ENCODE assay signal across 13 cellular contexts in the genomic region with DNA sequence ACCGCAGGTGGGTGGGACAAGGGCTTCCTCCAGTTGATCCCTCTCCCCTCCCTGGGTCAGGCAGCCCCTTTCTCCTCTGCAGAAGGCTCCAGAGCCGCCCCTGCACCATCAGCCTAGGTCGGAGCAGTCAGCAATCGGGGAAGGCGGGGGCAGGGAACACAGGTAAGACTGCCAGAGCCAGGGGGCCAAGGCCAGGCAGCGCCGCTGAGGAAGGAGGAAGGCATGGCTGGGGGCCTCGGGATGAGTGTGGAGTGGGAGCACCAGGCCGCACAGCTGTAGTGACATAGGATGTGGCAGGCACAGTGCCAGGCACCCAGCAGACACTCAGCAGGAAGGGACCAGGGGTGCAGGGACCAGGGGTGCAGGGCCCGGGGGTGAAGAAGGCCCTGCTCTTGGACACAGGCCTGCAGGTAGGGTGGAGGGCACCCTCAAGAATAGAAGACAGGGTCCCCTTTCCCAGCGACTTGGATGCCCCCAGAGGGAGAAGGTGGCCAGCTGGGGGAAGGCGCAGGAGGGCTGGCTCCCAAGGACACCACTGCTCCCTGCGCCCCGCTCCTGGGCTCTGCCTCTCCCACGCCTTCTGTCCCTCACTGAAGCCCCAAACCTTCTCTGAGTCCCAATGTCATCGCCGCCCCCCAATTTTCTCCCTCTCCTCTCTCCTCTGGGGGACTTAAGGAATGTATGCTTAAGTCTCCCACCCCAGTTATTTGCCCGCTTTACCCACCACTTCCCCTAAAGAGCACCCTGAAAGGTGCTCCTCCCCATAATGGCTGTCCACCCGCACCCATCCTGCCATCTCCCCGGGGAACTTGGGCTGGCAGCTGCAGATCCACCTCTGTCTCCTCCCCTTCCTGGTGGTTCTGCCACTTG. TPM values are rescaled to one million over a fixed set of nuclear protein-coding genes. Genes with fewer than 3 reads are reported as not detected.
DNase-seq lines count a peak whose midpoint lies in the region; ATAC-seq and TF ChIP-seq lines count a peak whose summit lies in the region.
"Had no signal": no experiment of that assay in that cellular context is flagged by ENCODE, and none has a peak within 500 bp of the region (broad histone marks: within the 10 kb centered on the region; RNA-seq: fewer than 3 reads in every experiment).

No MANE protein-coding gene starts in this region.

- no peaks in the 10 kb centered on the region for H4K20me1 ChIP-seq in DND-41 (ENCODE audit: insufficient read depth, low read length)

- H3K36me3 ChIP-seq in DND-41 (ENCODE audit: insufficient read depth, low read length) = no peaks in the 10 kb centered on the region
- no peaks in the 10 kb centered on the region for H3K36me3 ChIP-seq in WERI-Rb-1
- no peaks in the 10 kb centered on the region for H3K36me3 ChIP-seq in CD4-positive, alpha-beta memory T cell (ENCODE audit: insufficient read depth, low read length)
- H3K36me3 ChIP-seq: HAP-1 had no signal

- H3K4me2 ChIP-seq in DND-41 (ENCODE audit: insufficient read depth, low read length) = no peak overlapping the region

- H3K27ac Mint-ChIP-seq in CD4-positive, alpha-beta memory T cell = no peak overlapping the region
- H3K27ac Mint-ChIP-seq: activated naive CD4-positive, alpha-beta T cell treated with anti-CD3 and anti-CD28 coated beads, Interleukin-2, amount 50 U/mL, for 24 hours; CD8-positive, alpha-beta T cell had no signal

- H3K9me3 Mint-ChIP-seq in CD4-positive, alpha-beta memory T cell = no peaks in the 10 kb centered on the region
- H3K9me3 Mint-ChIP-seq: activated naive CD4-positive, alpha-beta T cell treated with anti-CD3 and anti-CD28 coated beads, Interleukin-2, amount 50 U/mL, for 24 hours; CD8-positive, alpha-beta T cell had no signal

- H3K4me1 Mint-ChIP-seq in CD4-positive, alpha-beta memory T cell = no peaks in the 10 kb centered on the region
- H3K4me1 Mint-ChIP-seq: activated naive CD4-positive, alpha-beta T cell treated with anti-CD3 and anti-CD28 coated beads, Interleukin-2, amount 50 U/mL, for 24 hours had no signal

- TF ChIP-seq CTCF in DND-41 (IDR thresholded peaks at IDR 0.05; ENCODE audit: borderline replicate concordance, extremely low read depth, low read length, poor library complexity, severe bottlenecking) = no peak
- no peak for TF ChIP-seq CTCF in WERI-Rb-1 (IDR thresholded peaks at IDR 0.05; ENCODE audit: low read depth, low read length)

- intact Hi-C loops in left cardiac atrium (cut with DNase I) = no loop called here
- intact Hi-C loops in sciatic nerve (cut with DNase I) = no loop called here
- intact Hi-C loops in CD4-positive, alpha-beta memory T cell (cut with micrococcal nuclease) = no loop called here

- peaks cover 0 to 2% of the 10 kb centered on the region in 2 donors for H3K27me3 Mint-ChIP-seq in CD4-positive, alpha-beta memory T cell
- H3K27me3 Mint-ChIP-seq: activated naive CD4-positive, alpha-beta T cell treated with anti-CD3 and anti-CD28 coated beads, Interleukin-2, amount 50 U/mL, for 24 hours had no signal

- no peak overlapping the region for H3K9ac ChIP-seq in DND-41 (ENCODE audit: low read depth, low read length)

- DNase-seq in DND-41 = peak; percentile 28
- DNase-seq in WERI-Rb-1 = peak; percentile 9
- DNase-seq in left cardiac atrium = peak; percentile 14
- peak; percentile 42 for DNase-seq in sciatic nerve (ENCODE audit: low spot score)
- DNase-seq in activated gamma-delta T cell (lab: John Stamatoyannopoulos, UW) = no peak
- no peak for DNase-seq in CD4-positive, alpha-beta memory T cell
- no peak for DNase-seq in KBM-7
- DNase-seq: SW 1271 had no signal

- H2AFZ ChIP-seq in DND-41 (ENCODE audit: low read depth, low read length) = no peak overlapping the region

- POLR2A ChIA-PET in CD4-positive, alpha-beta memory T cell (lab: Charles Lee; ENCODE audit: partially characterized antibody) = no interaction called here

- CTCF ChIA-PET in CD4-positive, alpha-beta memory T cell (lab: Charles Lee; ENCODE audit: partially characterized antibody) = no interaction called here

- no peaks in the 10 kb centered on the region for H3K79me2 ChIP-seq in DND-41 (ENCODE audit: insufficient read depth, low read length)

- H3K4me3 Mint-ChIP-seq in CD4-positive, alpha-beta memory T cell = no peak overlapping the region
- H3K4me3 Mint-ChIP-seq: activated naive CD4-positive, alpha-beta T cell treated with anti-CD3 and anti-CD28 coated beads, Interleukin-2, amount 50 U/mL, for 24 hours; CD8-positive, alpha-beta T cell had no signal

- no peaks in the 10 kb centered on the region for H3K36me3 Mint-ChIP-seq in CD4-positive, alpha-beta memory T cell
- H3K36me3 Mint-ChIP-seq: activated naive CD4-positive, alpha-beta T cell treated with anti-CD3 and anti-CD28 coated beads, Interleukin-2, amount 50 U/mL, for 24 hours; CD8-positive, alpha-beta T cell had no signal

- H3K27me3 ChIP-seq in DND-41 (ENCODE audit: insufficient read depth, low read length, poor library complexity) (peaks cover 7% of the 10 kb centered on the region), WERI-Rb-1 (ENCODE audit: insufficient read depth, low read depth, severe bottlenecking) (no peaks in the 10 kb centered on the region)
- H3K27me3 ChIP-seq in CD4-positive, alpha-beta memory T cell (ENCODE audit: insufficient read depth, low read length) = no peaks in the 10 kb centered on the region

- H3K27ac ChIP-seq in DND-41 (ENCODE audit: low read length) = no peak overlapping the region
- H3K27ac ChIP-seq in WERI-Rb-1 = peak overlapping the region; percentile 52
- no peak overlapping the region for H3K27ac ChIP-seq in CD4-positive, alpha-beta memory T cell (ENCODE audit: low read depth, low read length)

- H3K4me3 ChIP-seq in DND-41 (ENCODE audit: low read depth in 1 of 2, low read length in 2 of 2) (no peak overlapping the region), WERI-Rb-1 (ENCODE audit: low read depth, low read length) (no peak overlapping the region)
- no peak overlapping the region for H3K4me3 ChIP-seq in CD4-positive, alpha-beta memory T cell (ENCODE audit: low read length in 2 of 2)
- H3K4me3 ChIP-seq: HAP-1 had no signal

- no peaks in the 10 kb centered on the region for H3K4me1 ChIP-seq in DND-41 (ENCODE audit: insufficient read depth, low read length)
- no peaks in the 10 kb centered on the region for H3K4me1 ChIP-seq in CD4-positive, alpha-beta memory T cell (ENCODE audit: insufficient read depth, low read length)
- H3K4me1 ChIP-seq: HAP-1 had no signal

- in situ Hi-C loops in KBM-7 (cut with MboI; ENCODE audit: low pct_unique_long_range_greater_than_20kb, low sequenced_read_pairs) = no loop called here

- H3K9me3 ChIP-seq in DND-41 (ENCODE audit: insufficient read depth, low read length, severe bottlenecking) (no peaks in the 10 kb centered on the region), WERI-Rb-1 (ENCODE audit: severe bottlenecking) (no peaks in the 10 kb centered on the region)
- no peaks in the 10 kb centered on the region for H3K9me3 ChIP-seq in CD4-positive, alpha-beta memory T cell (ENCODE audit: control insufficient read depth in 1 of 2, low read length in 2 of 2)
- H3K9me3 ChIP-seq: HAP-1 had no signal

- ATAC-seq in DND-41 (ENCODE audit: insufficient read depth, low read depth) (peak; percentile 41; the same call in 2 of the 3 replicates), left cardiac atrium (no peak), sciatic nerve (no peak), HG02623 (IDR thresholded peaks at IDR 0.05; ENCODE audit: unreplicated experiment) (no peak)
- ATAC-seq: CD8-positive, alpha-beta T cell had no signal

RNA-seq across cellular contexts. Expression of gene CAMK2B, which starts 38.5 kb away (rescaled TPM):
- total RNA-seq in left cardiac atrium = 10 to 100 TPM; 75.8 to 98.7 TPM
- 26.9 TPM for total RNA-seq in sciatic nerve
- not detected for total RNA-seq in CD4-positive, alpha-beta memory T cell
- polyA plus RNA-seq in CD4-positive, alpha-beta memory T cell = not detected
- total RNA-seq: CD8-positive, alpha-beta T cell; mononuclear cell had no signal

Comparison
In these comparisons a context has a peak if more than half of its experiments do, and no peak if none do; other contexts are left out.
1. DNase-seq: peak in DND-41 (single experiment), WERI-Rb-1 (single experiment), left cardiac atrium (single experiment) and sciatic nerve (single experiment); none in activated gamma-delta T cell (single experiment), CD4-positive, alpha-beta memory T cell (0 of 5) and KBM-7 (single experiment).
2. RNA of gene CAMK2B, which starts 38.5 kb away (total RNA-seq): 75.8 to 98.7 TPM in left cardiac atrium and 26.9 TPM in sciatic nerve (single experiment); not detected in CD4-positive, alpha-beta memory T cell; every median in the first group is over 10 times any median in the second.